1 cellular context compared by ENCODE assay signal in the genomic region with DNA sequence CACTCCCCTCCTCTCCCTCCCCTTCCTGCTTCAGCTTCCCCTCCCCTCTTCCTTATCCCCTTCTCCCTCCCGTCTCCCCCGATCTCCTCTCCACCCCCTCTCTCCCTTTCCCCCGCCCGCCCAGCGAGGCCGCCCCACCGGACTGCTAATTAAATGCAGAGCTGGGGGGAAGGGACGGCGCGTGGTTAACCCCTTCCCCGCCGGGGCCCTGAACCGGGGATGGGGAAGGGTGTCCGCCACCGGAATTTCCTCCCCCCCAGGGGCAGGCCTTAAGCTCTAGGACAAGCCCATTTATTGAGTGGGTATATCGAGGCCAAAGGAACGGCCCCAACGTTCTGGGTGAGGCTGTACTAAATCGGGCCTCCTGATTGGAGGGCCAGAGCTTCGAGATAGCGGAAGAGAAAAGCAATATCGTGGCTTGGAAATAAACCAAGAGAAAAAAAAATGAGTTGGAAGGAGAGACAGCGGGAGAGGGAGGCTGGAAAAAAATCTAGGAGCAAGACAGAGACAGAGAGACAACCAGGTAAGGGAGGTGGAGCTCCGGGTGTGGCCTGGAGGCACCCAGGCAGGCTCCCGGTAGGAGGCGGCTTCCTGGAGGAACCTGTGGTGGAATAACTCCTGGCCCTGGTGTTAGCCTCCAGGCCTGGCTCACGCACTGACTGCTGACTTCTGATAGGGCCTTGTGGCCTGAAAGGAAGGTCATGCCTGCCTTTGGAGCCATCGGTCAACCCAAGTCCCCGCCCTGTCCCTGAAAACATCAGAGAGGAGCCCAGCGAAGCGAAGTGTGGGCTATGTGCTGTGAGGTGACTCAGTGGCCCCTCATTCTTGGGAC.
TF ChIP-seq lines count a peak whose summit lies in the region.

No MANE protein-coding gene starts in this region.

TF ChIP-seq in K562, 482 proteins besides CTCF, POLR2A, EP300 and RAD21 (continued from another document and continues in another):
- TF ChIP-seq MGA (IDR thresholded peaks at IDR 0.05), result no peak; the same call in 1 of the 2 replicates
- no peak for TF ChIP-seq CBX3 (IDR thresholded peaks at IDR 0.05; ENCODE audit: borderline replicate concordance in 1 of 2, low read length in 2 of 2)
- no peak for TF ChIP-seq CBX8 (IDR thresholded peaks at IDR 0.05; ENCODE audit: borderline replicate concordance, extremely low read depth, low read depth, low read length, poor library complexity, severe bottlenecking)
- no peak for TF ChIP-seq ZNF586 (CRISPR knock-in tag; conservative IDR thresholded peaks at IDR 0.05)
- no peak; the same call in 1 of the 2 replicates for TF ChIP-seq GABPB1 (CRISPR knock-in tag; IDR thresholded peaks at IDR 0.05)
- TF ChIP-seq ARNT (IDR thresholded peaks at IDR 0.05), result peak; percentile 17 to 56; a peak in 2 of 4 replicates
- TF ChIP-seq BRCA1 (IDR thresholded peaks at IDR 0.05), result no peak
- no peak for TF ChIP-seq BRCA1 (CRISPR knock-in tag; IDR thresholded peaks at IDR 0.05)
- TF ChIP-seq BRF2 (IDR thresholded peaks at IDR 0.05; ENCODE audit: borderline replicate concordance, insufficient read depth, insufficient read length), result no peak
- TF ChIP-seq ZNF551 (CRISPR knock-in tag; IDR thresholded peaks at IDR 0.05), result no peak
- no peak for TF ChIP-seq HSF4 (CRISPR knock-in tag; IDR thresholded peaks at IDR 0.05; ENCODE audit: borderline replicate concordance)
- no peak for TF ChIP-seq ZNF280B (CRISPR knock-in tag; IDR thresholded peaks at IDR 0.05)
- no peak for TF ChIP-seq ZNF274 (IDR thresholded peaks at IDR 0.05; ENCODE audit: borderline replicate concordance, low read depth, low read length)
- no peak for TF ChIP-seq CBX5 (IDR thresholded peaks at IDR 0.05; ENCODE audit: borderline replicate concordance, low read depth)
- TF ChIP-seq, protein P1, sequence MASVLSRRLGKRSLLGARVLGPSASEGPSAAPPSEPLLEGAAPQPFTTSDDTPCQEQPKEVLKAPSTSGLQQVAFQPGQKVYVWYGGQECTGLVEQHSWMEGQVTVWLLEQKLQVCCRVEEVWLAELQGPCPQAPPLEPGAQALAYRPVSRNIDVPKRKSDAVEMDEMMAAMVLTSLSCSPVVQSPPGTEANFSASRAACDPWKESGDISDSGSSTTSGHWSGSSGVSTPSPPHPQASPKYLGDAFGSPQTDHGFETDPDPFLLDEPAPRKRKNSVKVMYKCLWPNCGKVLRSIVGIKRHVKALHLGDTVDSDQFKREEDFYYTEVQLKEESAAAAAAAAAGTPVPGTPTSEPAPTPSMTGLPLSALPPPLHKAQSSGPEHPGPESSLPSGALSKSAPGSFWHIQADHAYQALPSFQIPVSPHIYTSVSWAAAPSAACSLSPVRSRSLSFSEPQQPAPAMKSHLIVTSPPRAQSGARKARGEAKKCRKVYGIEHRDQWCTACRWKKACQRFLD (CRISPR knock-in tag; IDR thresholded peaks at IDR 0.05), result peak; percentile 76; the same call in 1 of the 2 replicates
- TF ChIP-seq MED1 (CRISPR knock-in tag; IDR thresholded peaks at IDR 0.05; ENCODE audit: borderline replicate concordance), result no peak
- TF ChIP-seq, protein P2, sequence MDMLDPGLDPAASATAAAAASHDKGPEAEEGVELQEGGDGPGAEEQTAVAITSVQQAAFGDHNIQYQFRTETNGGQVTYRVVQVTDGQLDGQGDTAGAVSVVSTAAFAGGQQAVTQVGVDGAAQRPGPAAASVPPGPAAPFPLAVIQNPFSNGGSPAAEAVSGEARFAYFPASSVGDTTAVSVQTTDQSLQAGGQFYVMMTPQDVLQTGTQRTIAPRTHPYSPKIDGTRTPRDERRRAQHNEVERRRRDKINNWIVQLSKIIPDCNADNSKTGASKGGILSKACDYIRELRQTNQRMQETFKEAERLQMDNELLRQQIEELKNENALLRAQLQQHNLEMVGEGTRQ (CRISPR knock-in tag; IDR thresholded peaks at IDR 0.05), result no peak
- TF ChIP-seq HNRNPH1 (optimal IDR thresholded peaks at IDR 0.05; ENCODE audit: low read depth, low read length), result no peak
- TF ChIP-seq MCM7 (IDR thresholded peaks at IDR 0.05), result no peak
- no peak for TF ChIP-seq SRSF7 (optimal IDR thresholded peaks at IDR 0.05; ENCODE audit: low read depth, low read length)
- TF ChIP-seq NFE2 (IDR thresholded peaks at IDR 0.05; ENCODE audit: low read depth), result no peak
- TF ChIP-seq RUNX1 (IDR thresholded peaks at IDR 0.05; ENCODE audit: low read depth), result no peak
- no peak for TF ChIP-seq ZNF764 (CRISPR knock-in tag; IDR thresholded peaks at IDR 0.05; ENCODE audit: low read depth)
- no peak for TF ChIP-seq ZNF75A (CRISPR knock-in tag; IDR thresholded peaks at IDR 0.05)
- TF ChIP-seq PRDM10 (IDR thresholded peaks at IDR 0.05; ENCODE audit: partially characterized antibody), result peak; percentile 39
- no peak for TF ChIP-seq ZNF785 (CRISPR knock-in tag; IDR thresholded peaks at IDR 0.05)
- no peak for TF ChIP-seq ELF2 (CRISPR knock-in tag; IDR thresholded peaks at IDR 0.05)
- no peak for TF ChIP-seq ELK1 (CRISPR knock-in tag; IDR thresholded peaks at IDR 0.05)
- TF ChIP-seq MTA2 (IDR thresholded peaks at IDR 0.05; ENCODE audit: low read depth), result no peak
- TF ChIP-seq LARP7 (IDR thresholded peaks at IDR 0.05), result no peak
